In the genomic region with DNA sequence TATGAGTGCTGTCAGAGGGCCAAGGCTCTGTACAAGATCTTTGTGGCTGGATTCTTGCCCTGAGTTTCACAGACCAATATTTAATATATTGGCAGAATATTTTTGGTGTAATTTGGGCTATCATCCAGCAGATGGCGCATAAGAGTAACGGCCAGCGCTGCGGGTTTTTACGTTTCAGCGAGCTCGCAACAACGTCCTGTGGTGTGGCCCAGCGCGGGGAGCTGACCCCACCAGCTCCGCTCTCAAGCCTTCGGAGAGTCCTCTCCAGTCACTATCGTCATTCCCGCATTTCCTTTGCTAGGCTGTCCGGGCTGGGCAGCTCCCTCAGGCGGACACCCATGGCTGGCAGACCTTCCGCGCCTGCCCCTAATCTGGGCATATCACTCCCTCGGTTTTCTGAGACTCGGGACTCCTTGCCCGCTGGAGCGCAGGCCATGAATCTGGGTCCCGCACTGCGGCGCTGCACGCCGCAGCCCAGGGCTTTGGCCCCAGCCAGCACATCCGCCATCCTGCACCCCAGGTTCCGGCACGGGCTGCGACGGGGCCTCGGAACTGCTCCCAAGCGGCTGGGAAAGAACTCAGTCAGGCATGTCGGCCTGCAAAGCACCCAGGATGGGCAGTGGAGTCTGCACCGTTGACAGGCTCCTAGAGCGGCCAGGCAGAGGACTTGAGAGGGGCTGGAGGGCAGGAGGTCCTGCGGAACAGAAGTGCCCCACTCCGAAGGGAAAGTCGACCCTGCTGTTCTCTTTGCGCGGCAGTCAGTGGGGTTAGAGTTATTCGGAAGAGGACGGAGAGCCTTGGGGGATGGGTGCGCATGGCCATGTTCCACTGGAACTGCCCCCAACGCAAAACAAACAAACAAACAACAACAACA, we compare ENCODE assay signal across 8 cellular contexts. TPM values are rescaled to one million over a fixed set of nuclear protein-coding genes. Genes with fewer than 3 reads are reported as not detected.
DNase-seq lines count a peak whose midpoint lies in the region; ATAC-seq and TF ChIP-seq lines count a peak whose summit lies in the region.

No MANE protein-coding gene starts in this region.

- no peaks in the 10 kb centered on the region for H3K36me3 ChIP-seq in duodenal mucosa (ENCODE audit: control insufficient read depth in 1 of 2, insufficient read depth in 2 of 2, low read length in 2 of 2)

- H3K27me3 ChIP-seq in duodenal mucosa (ENCODE audit: control insufficient read depth in 1 of 2, insufficient read depth in 2 of 2, low read length in 2 of 2): no peaks in the 10 kb centered on the region

- peak overlapping the region; percentile 72 to 85 for H3K9ac ChIP-seq in duodenal mucosa (ENCODE audit: low read depth in 1 of 2, low read length in 2 of 2)

- H3K4me3 ChIP-seq in duodenal mucosa (ENCODE audit: low read depth in 1 of 2, low read length in 2 of 2) (peak overlapping the region; percentile 78 to 89), lower leg skin (ENCODE audit: low read depth, poor library complexity, severe bottlenecking) (peak overlapping the region; percentile 35)

- no peaks in the 10 kb centered on the region for H3K9me3 ChIP-seq in duodenal mucosa (ENCODE audit: control insufficient read depth in 1 of 2, low read length in 2 of 2)

- TF ChIP-seq POLR2A in lower leg skin (IDR thresholded peaks at IDR 0.05): no peak

- peak overlapping the region; percentile 52 for H3K27ac ChIP-seq in duodenal mucosa (ENCODE audit: low read depth, low read length)

- 10 to 13% methylated on average over 39 to 43 of the region's 46 CpGs for WGBS in lower leg skin, 2 donors

- intact Hi-C loops in lower leg skin (cut with DNase I; ENCODE audit: low total_unique reads): no loop called here

- TF ChIP-seq CTCF in lower leg skin (IDR thresholded peaks at IDR 0.05): peak in 1 of 3 donors; percentile 53

- peak; percentile 47 for ATAC-seq in HG02588 (IDR thresholded peaks at IDR 0.05; ENCODE audit: unreplicated experiment)
- no peak for ATAC-seq in GM18858 (IDR thresholded peaks at IDR 0.05; ENCODE audit: unreplicated experiment)

- peaks cover 0 to 6% of the 10 kb centered on the region in 2 donors for H3K4me1 ChIP-seq in duodenal mucosa (ENCODE audit: control insufficient read depth in 1 of 2, insufficient read depth in 2 of 2, low read length in 2 of 2)

- DNase-seq in DMS153 (lab: John Stamatoyannopoulos, UW) (peak; percentile 46), NCI-H345 (lab: John Stamatoyannopoulos, UW) (peak; percentile 77), lower leg skin (ENCODE audit: low spot score in 2 of 2) (peak; percentile 68 to 93)
- DNase-seq in activated CD4-positive, alpha-beta T cell treated with anti-CD3 and anti-CD28 coated beads, Interleukin-2, amount 50 U/mL, for 48 hours: peak; percentile 46 to 56
- DNase-seq in stimulated activated CD4-positive, alpha-beta T cell treated with anti-CD3 and anti-CD28 coated beads, Interleukin-2, amount 100 ng/mL, for 48 hours: peak; percentile 45 to 58

RNA-seq across cellular contexts. Expression of gene OLR1, which starts 18.4 kb away (rescaled TPM):
- total RNA-seq in lower leg skin: not detected

RNA-seq across cellular contexts. Expression of gene CLEC7A, which starts 23.5 kb away (rescaled TPM):
- total RNA-seq in lower leg skin: 10 to 100 TPM in 1 of 4 donors, 1 to 10 TPM in 3; 4.8 to 14.1 (median 6.7) TPM

RNA-seq across cellular contexts. Expression of gene TMEM52B, which starts 25.3 kb away (rescaled TPM):
- total RNA-seq in lower leg skin: not detected

RNA-seq across cellular contexts. Expression of gene CLEC1A, which starts 54.7 kb away (rescaled TPM):
- 1 to 10 TPM in 2 of 4 donors, under 1 TPM in 2; 0.08 to 5.5 (median 0.96) TPM for total RNA-seq in lower leg skin

RNA-seq across cellular contexts. Expression of gene GABARAPL1, which starts 59.2 kb away (rescaled TPM):
- 100 to 1,000 TPM in 1 of 4 donors, 10 to 100 TPM in 3; 48.7 to 102 (median 86.8) TPM for total RNA-seq in lower leg skin
